9 cellular contexts compared by ENCODE assay signal in genomic region chr20:64037498-64038213, GRCh38. TPM values are rescaled to one million over a fixed set of nuclear protein-coding genes. Genes with fewer than 3 reads are reported as not detected.
DNase-seq lines count a peak whose midpoint lies in the region; ATAC-seq and TF ChIP-seq lines count a peak whose summit lies in the region.
"Had no signal": no experiment of that assay in that cellular context is flagged by ENCODE, and none has a peak within 500 bp of the region (broad histone marks: within the 10 kb centered on the region; RNA-seq: fewer than 3 reads in every experiment).

No MANE protein-coding gene starts in this region.

- H4K91ac ChIP-seq in H9 (ENCODE audit: insufficient read length, low read depth, low read length): no peak overlapping the region

- H3K4me1 ChIP-seq in BLaER1 (peaks cover 79% of the 10 kb centered on the region), H9 (ENCODE audit: insufficient read depth, low read length) (peaks cover 5% of the 10 kb centered on the region), iPS DF 6.9 (ENCODE audit: control insufficient read depth, insufficient read depth, low read length) (peaks cover 16% of the 10 kb centered on the region), tibial nerve (peaks cover 0 to 50% (median 27%) of the 10 kb centered on the region in 4 donors)

- peaks cover 14% of the 10 kb centered on the region for H3K23me2 ChIP-seq in H9 (ENCODE audit: insufficient read length, low read depth, low read length, poor library complexity, severe bottlenecking)

- H3K36me3 ChIP-seq in BLaER1 (peaks cover 26% of the 10 kb centered on the region), iPS DF 6.9 (ENCODE audit: control insufficient read depth, insufficient read depth, low read length) (peaks cover 2% of the 10 kb centered on the region; the same call in 1 of the 2 replicates), tibial nerve (peaks cover 0 to 38% (median 0%) of the 10 kb centered on the region in 3 donors)

- H2AK5ac ChIP-seq in H9 (ENCODE audit: insufficient read length, low read length): no peak overlapping the region

- peaks cover 0 to 2% of the 10 kb centered on the region in 2 experiments; a peak in 1 of 5 replicates for H3K9me3 Mint-ChIP-seq in H9

- no peak overlapping the region for H2BK5ac ChIP-seq in H9 (ENCODE audit: insufficient read length, low read length)

- H3K27me3 ChIP-seq in BLaER1 (peaks cover 54% of the 10 kb centered on the region), H9 (ENCODE audit: insufficient read depth, low read length) (peaks cover 13% of the 10 kb centered on the region; the same call in 1 of the 2 replicates), iPS DF 6.9 (ENCODE audit: control insufficient read depth, insufficient read depth, low read length) (peaks cover 8% of the 10 kb centered on the region; the same call in 1 of the 2 replicates), tibial nerve (peaks cover 0 to 59% of the 10 kb centered on the region in 2 donors)

- TF ChIP-seq EP300 in tibial nerve (IDR thresholded peaks at IDR 0.05): no peak

- H3K4me2 ChIP-seq in BLaER1 (peak overlapping the region; percentile 99), H9 (ENCODE audit: insufficient read depth, insufficient read length, low read length) (peak overlapping the region; percentile 32)

- no peak overlapping the region for H2BK20ac ChIP-seq in H9 (ENCODE audit: low read depth, low read length, poor library complexity, severe bottlenecking)

- no peak overlapping the region for H2BK12ac ChIP-seq in H9 (ENCODE audit: insufficient read length, low read depth, low read length)

- H3K27ac ChIP-seq in BLaER1: no peak overlapping the region; the same call in 1 of the 2 replicates
- H3K27ac ChIP-seq in H9 (ENCODE audit: insufficient read length, low read depth, low read length): no peak overlapping the region
- H3K27ac ChIP-seq in VCaP: peak overlapping the region; percentile 79
- H3K27ac ChIP-seq in iPS DF 6.9 (ENCODE audit: low read length): no peak overlapping the region
- H3K27ac ChIP-seq in tibial nerve: no peak overlapping the region

- no peak overlapping the region for H3K14ac ChIP-seq in H9 (ENCODE audit: insufficient read depth, low read length)

- H3K4me1 Mint-ChIP-seq in H9: peaks cover 25% of the 10 kb centered on the region in 2 experiments

- no peak overlapping the region for H3K9ac ChIP-seq in BLaER1
- no peak overlapping the region for H3K9ac ChIP-seq in H9 (ENCODE audit: extremely low read depth, insufficient read length, low read length)

- ATAC-seq in omental fat pad (ENCODE audit: low FRiP score): no peak
- ATAC-seq in GM21717 (IDR thresholded peaks at IDR 0.05; ENCODE audit: unreplicated experiment): no peak

- H2AFZ ChIP-seq in H9 (ENCODE audit: low read length): no peak overlapping the region

- H3K9me3 ChIP-seq in BLaER1 (no peaks in the 10 kb centered on the region), H9 (ENCODE audit: control insufficient read depth, low read depth, low read length) (no peaks in the 10 kb centered on the region), iPS DF 6.9 (ENCODE audit: control insufficient read depth, insufficient read depth, low read length) (no peaks in the 10 kb centered on the region), tibial nerve (no peaks in the 10 kb centered on the region)

- no peak overlapping the region for H3K4ac ChIP-seq in H9 (ENCODE audit: low read depth, low read length)

- peak; percentile 75 for DNase-seq in H9
- no peak for DNase-seq in iPS DF 6.9 (ENCODE audit: low read depth, low spot score)
- no peak for DNase-seq in tibial nerve (ENCODE audit: low spot score in 2 of 2)
- DNase-seq in omental fat pad (ENCODE audit: low spot score): no peak
- DNase-seq in DMS153 (lab: John Stamatoyannopoulos, UW): no peak

- TF ChIP-seq POLR2A in tibial nerve (IDR thresholded peaks at IDR 0.05): no peak

- no peak overlapping the region for H4K8ac ChIP-seq in H9 (replicated peaks; ENCODE audit: insufficient read length, low read depth, low read length)

- H4K20me1 ChIP-seq in BLaER1 (peaks cover 47% of the 10 kb centered on the region; the same call in 1 of the 2 replicates), H9 (ENCODE audit: control insufficient read depth, insufficient read depth, insufficient read length) (no peaks in the 10 kb centered on the region)

- H4K5ac ChIP-seq in H9 (ENCODE audit: insufficient read length, low read depth, low read length): no peak overlapping the region

- H2BK15ac ChIP-seq in H9 (ENCODE audit: low read depth, low read length): no peak overlapping the region

- no peak overlapping the region for H3K56ac ChIP-seq in H9 (ENCODE audit: insufficient read length, low read depth, low read length)

- H3K4me3 ChIP-seq in BLaER1 (peak overlapping the region; percentile 69; the same call in 1 of the 2 replicates), iPS DF 6.9 (ENCODE audit: low read length) (peak overlapping the region; percentile 68; the same call in 1 of the 2 replicates), tibial nerve (peak overlapping the region in 2 of 4 donors; percentile 52 to 54)

- no CpG with 5 or more reads among the region's 36 CpGs for WGBS in H9 (ENCODE audit: extremely low coverage, insufficient read length, low lambda C conversion rate)
- WGBS in iPS DF 6.9 (ENCODE audit: insufficient coverage, insufficient read length): no CpG with 5 or more reads among the region's 36 CpGs
- 11% methylated on average over 29 to 36 of the region's 36 CpGs for WGBS in tibial nerve, 2 donors

- no peak overlapping the region for H3K27ac Mint-ChIP-seq in H9

- TF ChIP-seq CTCF in H9 (conservative IDR thresholded peaks at IDR 0.05): no peak
- no peak for TF ChIP-seq CTCF in VCaP (conservative IDR thresholded peaks at IDR 0.05)
- no peak for TF ChIP-seq CTCF in tibial nerve (IDR thresholded peaks at IDR 0.05)
- TF ChIP-seq CTCF in omental fat pad (IDR thresholded peaks at IDR 0.05): no peak

- H3T11ph ChIP-seq in H9 (ENCODE audit: low read length): no peak overlapping the region

- no peaks in the 10 kb centered on the region for H3K79me1 ChIP-seq in H9 (ENCODE audit: insufficient read depth, low read depth, low read length, poor library complexity, severe bottlenecking)

- H3K23ac ChIP-seq in H9 (ENCODE audit: insufficient read length, low read depth, low read length): no peak overlapping the region

- H3K18ac ChIP-seq in H9 (ENCODE audit: insufficient read length, low read depth, low read length): no peak overlapping the region

- no peaks in the 10 kb centered on the region for H3K79me2 ChIP-seq in H9 (ENCODE audit: insufficient read depth, low read length)

- peaks cover 0 to 21% (median 13%) of the 10 kb centered on the region in 3 experiments; a peak in 5 of 7 replicates for H3K36me3 Mint-ChIP-seq in H9 (ENCODE audit: insufficient read depth in 1 of 3, low read depth in 3 of 3)

- H2BK120ac ChIP-seq in H9 (ENCODE audit: low read depth, low read length, poor library complexity, severe bottlenecking): no peak overlapping the region

- H3K4me3 Mint-ChIP-seq in H9: peak overlapping the region; percentile 57 to 77

- H3K27me3 Mint-ChIP-seq in H9 (ENCODE audit: low read depth): peaks cover 40% of the 10 kb centered on the region

RNA-seq across cellular contexts. Expression of gene C20orf204, which starts 1.7 kb away (rescaled TPM):
- total RNA-seq in H9 (2021) (1.3 and 2.2 TPM in 2 replicates), tibial nerve (10 to 100 TPM in 1 of 4 donors, 1 to 10 TPM in 3; 1.7 to 14.4 (median 4.1) TPM), omental fat pad (1 to 10 TPM in 1 of 4 donors, under 1 TPM in 3; 0.37 to 6.5 (median 0.68) TPM)

RNA-seq across cellular contexts. Expression of gene SOX18, which starts 11.8 kb away (rescaled TPM):
- 1.6 and 2.0 TPM in 2 replicates for total RNA-seq in H9 (2021)
- total RNA-seq in tibial nerve: 10 to 100 TPM in 3 of 4 donors, 1 to 10 TPM in 1; 4.6 to 44.6 (median 21.4) TPM
- 10 to 100 TPM in 1 of 4 donors, 1 to 10 TPM in 3; 2.9 to 16.7 (median 7.7) TPM for total RNA-seq in omental fat pad
- total RNA-seq: mononuclear cell had no signal

RNA-seq across cellular contexts. Expression of gene TCEA2, which starts 25.3 kb away (rescaled TPM):
- total RNA-seq in H9 (2021): 48.1 and 51.7 TPM in 2 replicates
- total RNA-seq in tibial nerve: 10 to 100 TPM; 45.6 to 62.9 (median 59.2) TPM
- 10 to 100 TPM; 20.5 to 34.8 (median 23.4) TPM for total RNA-seq in omental fat pad

RNA-seq across cellular contexts. Expression of gene RGS19, which starts 41.7 kb away (rescaled TPM):
- total RNA-seq in H9 (2021): 11.7 and 12.8 TPM in 2 replicates
- 10 to 100 TPM; 12.9 to 35.7 (median 20.1) TPM for total RNA-seq in tibial nerve
- total RNA-seq in omental fat pad: 10 to 100 TPM; 14.0 to 45.1 (median 29.3) TPM

RNA-seq across cellular contexts. Expression of gene OPRL1, which starts 42.2 kb away (rescaled TPM):
- total RNA-seq in H9 (2021) (0.90 and 1.0 TPM in 2 replicates), tibial nerve (1 to 10 TPM in 1 of 4 donors, under 1 TPM in 3; 0.21 to 1.5 (median 0.71) TPM), omental fat pad (1 to 10 TPM in 3 of 4 donors, under 1 TPM in 1; 0.96 to 4.4 (median 1.4) TPM)
